Comparison of ENCODE assay signal across 19 cellular contexts in genomic region chr15:24857094-24857437, GRCh38.
A peak's percentile ranks its signal among the peaks of the same experiment; 100 is the strongest.
DNase-seq lines count a peak whose midpoint lies in the region; TF ChIP-seq lines count a peak whose summit lies in the region.
"Had no signal": no experiment of that assay in that cellular context is flagged by ENCODE, and none has a peak within 500 bp of the region (broad histone marks: within the 10 kb centered on the region; RNA-seq: fewer than 3 reads in every experiment).

No MANE protein-coding gene starts in this region.

- no peaks in the 10 kb centered on the region for H3K4me1 ChIP-seq in endocrine pancreas (ENCODE audit: control insufficient read depth, insufficient read depth, low read length)
- no peaks in the 10 kb centered on the region for H3K4me1 ChIP-seq in mesenchymal stem cell (ENCODE audit: control insufficient read depth, insufficient read depth, low read depth, low read length)
- H3K4me1 ChIP-seq in tibial artery = peaks cover 0 to 6% (median 0%) of the 10 kb centered on the region in 4 donors
- H3K4me1 ChIP-seq: adrenal gland, BLaER1, sigmoid colon had no signal

- no peak overlapping the region for H2BK5ac ChIP-seq in mesenchymal stem cell (ENCODE audit: low read depth, low read length, poor library complexity, severe bottlenecking)

- 44% methylated on average over 3 of the region's 4 CpGs for WGBS in mesenchymal stem cell

- intact Hi-C loops in tibial artery (cut with DNase I; ENCODE audit: low total_unique reads) (no loop called here), posterior cingulate gyrus (cut with DNase I) (no loop called here)

- no peak overlapping the region for H2BK15ac ChIP-seq in mesenchymal stem cell (ENCODE audit: low read depth, poor library complexity, severe bottlenecking)

- H3K14ac ChIP-seq in mesenchymal stem cell (ENCODE audit: low read length in 2 of 2) = no peak overlapping the region

- TF ChIP-seq CTCF in tibial artery (IDR thresholded peaks at IDR 0.05) = no peak

- H3K9me3 ChIP-seq in endocrine pancreas (ENCODE audit: control insufficient read depth, low read length) (no peaks in the 10 kb centered on the region), mesenchymal stem cell (ENCODE audit: control insufficient read depth, low read length) (peaks cover 20% of the 10 kb centered on the region), tibial artery (no peaks in the 10 kb centered on the region)
- H3K9me3 ChIP-seq: adrenal gland had no signal

- no peak overlapping the region for H3K18ac ChIP-seq in mesenchymal stem cell (ENCODE audit: low read depth in 1 of 2, low read length in 2 of 2)

- H3K27ac ChIP-seq in mesenchymal stem cell (ENCODE audit: low read length, poor library complexity, severe bottlenecking) (no peak overlapping the region), tibial artery (peak overlapping the region in 1 of 2 donors; percentile 57)
- H3K27ac ChIP-seq: 22Rv1, adrenal gland, BLaER1 had no signal

- no peak overlapping the region for H4K91ac ChIP-seq in mesenchymal stem cell (ENCODE audit: low read length)

- H3K9ac ChIP-seq in endocrine pancreas (ENCODE audit: control insufficient read depth, insufficient read depth, low read length) = no peak overlapping the region
- peak overlapping the region; percentile 78 for H3K9ac ChIP-seq in mesenchymal stem cell (ENCODE audit: low read length)
- H3K9ac ChIP-seq: BLaER1 had no signal

- no peak overlapping the region for H3K4me2 ChIP-seq in mesenchymal stem cell (ENCODE audit: low read length, poor library complexity, severe bottlenecking)
- H3K4me2 ChIP-seq: BLaER1 had no signal

- no peak overlapping the region for H2AFZ ChIP-seq in mesenchymal stem cell (ENCODE audit: low read depth, low read length)

- H3K4ac ChIP-seq in mesenchymal stem cell (ENCODE audit: low read depth in 1 of 2, low read length in 2 of 2) = no peak overlapping the region

- no peaks in the 10 kb centered on the region for H3K27me3 ChIP-seq in endocrine pancreas (ENCODE audit: control insufficient read depth, insufficient read depth, low read length)
- no peaks in the 10 kb centered on the region for H3K27me3 ChIP-seq in mesenchymal stem cell (ENCODE audit: control insufficient read depth in 1 of 2, insufficient read depth in 1 of 2, low read length in 2 of 2)
- peaks cover 0 to 3% of the 10 kb centered on the region in 2 donors for H3K27me3 ChIP-seq in tibial artery
- H3K27me3 ChIP-seq: adrenal gland, BLaER1 had no signal

- DNase-seq in NCI-H2029 (lab: John Stamatoyannopoulos, UW) (peak; percentile 11), NCI-H2029 treated with DMSO at 0.1 percent for 48 hours (lab: John Stamatoyannopoulos, UW) (no peak), mesenchymal stem cell (peak; percentile 47), tibial artery (no peak), NCI-H1694 (lab: John Stamatoyannopoulos, UW) (no peak), posterior cingulate gyrus (no peak), cerebellum (ENCODE audit: low spot score) (no peak)
- DNase-seq: activated CD4-positive, alpha-beta T cell treated with anti-CD3 and anti-CD28 coated beads, Interleukin-2, amount 10 ng/mL, durations not matched to agents 7 days and 5 days; activated effector memory CD4-positive, alpha-beta T cell treated with anti-CD3 and anti-CD28 coated beads, Interleukin-2, amount 50 U/mL, for 16 hours; Calu3; mucosa of descending colon; sigmoid colon; stimulated activated naive B cell treated with anti-CD40 and anti-IgM and Interleukin-4, amounts not matched to agents 10 μg/mL and 1 μg/mL and 100 μg/mL, for 72 hours; T-cell; trophoblast cell had no signal

- no peak overlapping the region for H2BK12ac ChIP-seq in mesenchymal stem cell (ENCODE audit: low read length in 2 of 2)

- no peaks in the 10 kb centered on the region for H3K79me1 ChIP-seq in mesenchymal stem cell (replicated peaks; ENCODE audit: low read length, poor library complexity, severe bottlenecking)

- no peak overlapping the region for H2BK120ac ChIP-seq in mesenchymal stem cell (ENCODE audit: low read depth, low read length)

- no peaks in the 10 kb centered on the region for H3K36me3 ChIP-seq in endocrine pancreas (ENCODE audit: control insufficient read depth, insufficient read depth, low read length)
- H3K36me3 ChIP-seq in mesenchymal stem cell (ENCODE audit: control insufficient read depth in 1 of 2, insufficient read depth in 2 of 2, low read depth in 1 of 2, low read length in 2 of 2) = no peaks in the 10 kb centered on the region
- no peaks in the 10 kb centered on the region for H3K36me3 ChIP-seq in tibial artery
- H3K36me3 ChIP-seq: adrenal gland, BLaER1, sigmoid colon had no signal

- no peak overlapping the region for H2AK5ac ChIP-seq in mesenchymal stem cell (ENCODE audit: low read length, severe bottlenecking)

- peak overlapping the region; percentile 61 for H3K4me3 ChIP-seq in endocrine pancreas (ENCODE audit: control insufficient read depth, insufficient read depth, low read length)
- H3K4me3 ChIP-seq in mesenchymal stem cell (ENCODE audit: insufficient read depth in 1 of 2, low read depth in 1 of 2, low read length in 2 of 2) = no peak overlapping the region
- peak overlapping the region; percentile 37 to 44 for H3K4me3 ChIP-seq in tibial artery
- H3K4me3 ChIP-seq: adrenal gland, BLaER1, mucosa of descending colon had no signal

- no peak overlapping the region for H4K8ac ChIP-seq in mesenchymal stem cell (ENCODE audit: low read length)

- no peak overlapping the region for H3K23ac ChIP-seq in mesenchymal stem cell (ENCODE audit: low read length in 2 of 2)

Comparison
In these comparisons a context has a peak if more than half of its experiments do, and no peak if none do; other contexts are left out.
1. DNase-seq: peak in NCI-H2029 (single experiment) and mesenchymal stem cell (single experiment); none in NCI-H2029 treated with DMSO at 0.1 percent for 48 hours (single experiment), tibial artery (0 of 2), NCI-H1694 (single experiment), posterior cingulate gyrus (0 of 10) and cerebellum (single experiment).
2. H3K4me3 ChIP-seq: peak in endocrine pancreas (single experiment) and tibial artery (2 of 2); none in mesenchymal stem cell (0 of 2).